Comparison of ENCODE assay signal across 1 cellular context in genomic region chr10:8137726-8138125, GRCh38.
TF ChIP-seq lines count a peak whose summit lies in the region.

No MANE protein-coding gene starts in this region.

TF ChIP-seq in H1, 55 proteins besides CTCF, POLR2A, EP300 and RAD21 (continued from another document):
- no peak for TF ChIP-seq ATF2 (IDR thresholded peaks at IDR 0.05; ENCODE audit: low read length)
- TF ChIP-seq KDM4A (IDR thresholded peaks at IDR 0.05; ENCODE audit: low read depth, low read length, severe bottlenecking), result no peak
- TF ChIP-seq GTF2F1 (IDR thresholded peaks at IDR 0.05; ENCODE audit: borderline replicate concordance, low read depth, low read length), result no peak
- TF ChIP-seq TAF7 (optimal IDR thresholded peaks at IDR 0.05; ENCODE audit: borderline replicate concordance, low read depth, low read length), result no peak
- no peak for TF ChIP-seq CEBPB (IDR thresholded peaks at IDR 0.05; ENCODE audit: low read depth, low read length)
